Comparison of ENCODE assay signal across 9 cellular contexts in the genomic region with DNA sequence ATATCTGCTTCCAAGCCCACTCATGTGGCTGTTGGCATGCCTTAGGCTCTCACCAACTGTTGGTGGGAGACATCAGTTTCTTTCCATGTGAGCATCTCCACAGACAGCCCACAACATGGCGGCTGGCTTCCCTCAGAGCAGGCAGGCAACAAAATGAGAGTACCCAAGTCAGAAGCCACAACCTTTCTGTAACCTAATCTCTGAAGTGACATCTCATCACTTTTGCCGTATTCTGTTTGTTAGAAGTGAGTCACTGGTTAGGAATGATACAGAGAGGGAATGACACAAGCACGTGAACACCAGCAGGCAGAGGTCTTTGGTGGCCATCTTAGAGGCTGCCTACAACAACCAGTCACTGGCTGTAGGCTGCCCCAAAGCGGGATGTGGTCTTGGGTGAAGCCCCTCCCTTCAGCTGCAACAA.
A peak's percentile ranks its signal among the peaks of the same experiment; 100 is the strongest.
DNase-seq lines count a peak whose midpoint lies in the region; ATAC-seq and TF ChIP-seq lines count a peak whose summit lies in the region.
"Had no signal": no experiment of that assay in that cellular context is flagged by ENCODE, and none has a peak within 500 bp of the region (broad histone marks: within the 10 kb centered on the region; RNA-seq: fewer than 3 reads in every experiment).

No MANE protein-coding gene starts in this region.

- no peak overlapping the region for H2BK5ac ChIP-seq in IMR-90 (ENCODE audit: low read depth, low read length, poor library complexity, severe bottlenecking)
- no peak overlapping the region for H2BK5ac ChIP-seq in neuronal stem cell (ENCODE audit: low read length)

- no peak for TF ChIP-seq CTCF in IMR-90 (conservative IDR thresholded peaks at IDR 0.05; ENCODE audit: low read depth, low read length)
- no peak for TF ChIP-seq CTCF in nephron progenitor cell (IDR thresholded peaks at IDR 0.05)

- H3K4me3 ChIP-seq in IMR-90 (ENCODE audit: insufficient read depth, low read depth, low read length) (no peak overlapping the region), neuronal stem cell (ENCODE audit: low read length in 2 of 2) (no peak overlapping the region)
- H3K4me3 ChIP-seq: spleen had no signal

- peaks cover under 1% of the 10 kb centered on the region for H3K9me3 Mint-ChIP-seq in activated naive CD8-positive, alpha-beta T cell treated with anti-CD3 and anti-CD28 coated beads, Interleukin-2, amount 50 U/mL, for 24 hours
- H3K9me3 Mint-ChIP-seq in nephron progenitor cell: no peaks in the 10 kb centered on the region

- peak overlapping the region; percentile 85; the same call in 1 of the 2 replicates for H4K91ac ChIP-seq in IMR-90 (ENCODE audit: insufficient read depth, low read depth, low read length)
- H4K91ac ChIP-seq in neuronal stem cell (ENCODE audit: low read depth, low read length, poor library complexity): no peak overlapping the region

- intact Hi-C loops in IMR-90 (cut with micrococcal nuclease): no loop called here

- POLR2A ChIA-PET in IMR-90 (lab: Charles Lee; ENCODE audit: unreplicated experiment): no interaction called here

- no peak overlapping the region for H2BK20ac ChIP-seq in IMR-90 (ENCODE audit: low read depth, low read length)

- peak; percentile 77 for ATAC-seq in IMR-90 (ENCODE audit: low read depth)
- ATAC-seq in activated naive CD8-positive, alpha-beta T cell treated with anti-CD3 and anti-CD28 coated beads, Interleukin-2, amount 50 U/mL, for 24 hours: peak; percentile 97
- ATAC-seq in HG02884 (IDR thresholded peaks at IDR 0.05; ENCODE audit: unreplicated experiment): no peak
- no peak for ATAC-seq in HG02571 (IDR thresholded peaks at IDR 0.05; ENCODE audit: unreplicated experiment)

- H3K18ac ChIP-seq in IMR-90 (ENCODE audit: low read depth, low read length) (no peak overlapping the region), neuronal stem cell (ENCODE audit: low read length) (no peak overlapping the region)

- H3K4me1 ChIP-seq in IMR-90 (ENCODE audit: control insufficient read depth, insufficient read depth, low read length) (peaks cover 5% of the 10 kb centered on the region; the same call in 1 of the 2 replicates), neuronal stem cell (ENCODE audit: control insufficient read depth in 2 of 2, insufficient read depth in 1 of 2, low read depth in 1 of 2, low read length in 2 of 2) (peaks cover 0 to 2% of the 10 kb centered on the region in 2 donors)

- no peaks in the 10 kb centered on the region for H3K27me3 ChIP-seq in IMR-90 (ENCODE audit: control insufficient read depth, insufficient read depth, low read length)
- no peaks in the 10 kb centered on the region for H3K27me3 ChIP-seq in neuronal stem cell (ENCODE audit: control insufficient read depth in 3 of 3, insufficient read depth in 3 of 3, low read depth in 1 of 3, low read length in 3 of 3)
- H3K27me3 ChIP-seq: spleen had no signal

- H3K23ac ChIP-seq in IMR-90 (ENCODE audit: low read depth, low read length): no peak overlapping the region
- H3K23ac ChIP-seq in neuronal stem cell (ENCODE audit: low read depth, low read length, poor library complexity): no peak overlapping the region

- H3K4ac ChIP-seq in IMR-90 (ENCODE audit: low read depth, low read length): peak overlapping the region; percentile 36; the same call in 1 of the 2 replicates
- H3K4ac ChIP-seq in neuronal stem cell (ENCODE audit: low read length): no peak overlapping the region

- peak overlapping the region; percentile 59 for H2BK120ac ChIP-seq in IMR-90 (ENCODE audit: low read depth, low read length)
- no peak overlapping the region for H2BK120ac ChIP-seq in neuronal stem cell (ENCODE audit: low read depth, low read length)

- H2AFZ ChIP-seq in IMR-90 (replicated peaks; ENCODE audit: low read length, poor library complexity) (peak overlapping the region; percentile 87), neuronal stem cell (ENCODE audit: low read length) (no peak overlapping the region)

- DNase-seq in Caki2 (ENCODE audit: low read depth) (peak; percentile 41), IMR-90 (peak; percentile 74), neuronal stem cell (ENCODE audit: low spot score) (no peak), nephron progenitor cell (no peak), NCI-H1930 (lab: John Stamatoyannopoulos, UW) (no peak)
- DNase-seq in activated naive CD8-positive, alpha-beta T cell treated with anti-CD3 and anti-CD28 coated beads, Interleukin-2, amount 50 U/mL, for 24 hours: peak; percentile 50
- DNase-seq: spleen had no signal

- CTCF ChIA-PET in IMR-90 (lab: Yijun Ruan, JAX): no interaction called here

- no peak overlapping the region for H2AK9ac ChIP-seq in IMR-90 (replicated peaks; ENCODE audit: low read depth, low read length, poor library complexity)

- H3K4me1 Mint-ChIP-seq in activated naive CD8-positive, alpha-beta T cell treated with anti-CD3 and anti-CD28 coated beads, Interleukin-2, amount 50 U/mL, for 24 hours: peaks cover 28% of the 10 kb centered on the region
- H3K4me1 Mint-ChIP-seq in nephron progenitor cell: no peaks in the 10 kb centered on the region

- peak overlapping the region; percentile 79 for H3K27ac Mint-ChIP-seq in activated naive CD8-positive, alpha-beta T cell treated with anti-CD3 and anti-CD28 coated beads, Interleukin-2, amount 50 U/mL, for 24 hours
- H3K27ac Mint-ChIP-seq in nephron progenitor cell: no peak overlapping the region

- H4K8ac ChIP-seq in IMR-90 (ENCODE audit: low read depth in 2 of 2, low read length in 2 of 2) (peak overlapping the region in 1 of 2 experiments; percentile 59; a peak in 2 of 4 replicates), neuronal stem cell (ENCODE audit: low read depth, low read length) (no peak overlapping the region)

- no peak overlapping the region for H3K56ac ChIP-seq in IMR-90 (ENCODE audit: extremely low read depth, insufficient read depth, low read length)

- no CpG with 5 or more reads among the region's 4 CpGs for WGBS in IMR-90 (ENCODE audit: extremely low coverage in 2 of 2, insufficient read length in 1 of 2), 2 experiments
- WGBS in neuronal stem cell (ENCODE audit: extremely low coverage in 2 of 2, insufficient read length in 2 of 2, insufficient replicate concordance in 1 of 2), 2 donors: no CpG with 5 or more reads among the region's 4 CpGs

- H3K4me2 ChIP-seq in IMR-90 (ENCODE audit: low read depth, low read length) (no peak overlapping the region), neuronal stem cell (ENCODE audit: insufficient read depth, low read length, poor library complexity, severe bottlenecking) (no peak overlapping the region)

- H2BK15ac ChIP-seq in IMR-90 (ENCODE audit: low read depth, low read length) (no peak overlapping the region), neuronal stem cell (ENCODE audit: low read length) (no peak overlapping the region)

- H2AK5ac ChIP-seq in IMR-90 (ENCODE audit: low read depth, low read length) (no peak overlapping the region), neuronal stem cell (ENCODE audit: low read depth, low read length) (no peak overlapping the region)

- H4K5ac ChIP-seq in IMR-90 (ENCODE audit: low read depth, low read length): no peak overlapping the region

- no peak for TF ChIP-seq POLR2A in IMR-90 (IDR thresholded peaks at IDR 0.05; ENCODE audit: low read depth, low read length)

- peaks cover 54% of the 10 kb centered on the region for H3K36me3 Mint-ChIP-seq in activated naive CD8-positive, alpha-beta T cell treated with anti-CD3 and anti-CD28 coated beads, Interleukin-2, amount 50 U/mL, for 24 hours (ENCODE audit: low read depth)
- peaks cover 32% of the 10 kb centered on the region for H3K36me3 Mint-ChIP-seq in nephron progenitor cell (ENCODE audit: low read depth)

- H3K36me3 ChIP-seq in IMR-90 (ENCODE audit: control insufficient read depth, insufficient read depth, low read length): peaks cover 8% of the 10 kb centered on the region
- peaks cover 2 to 34% of the 10 kb centered on the region in 2 donors for H3K36me3 ChIP-seq in neuronal stem cell (replicated peaks in 1 of 2; ENCODE audit: control insufficient read depth in 2 of 2, insufficient read depth in 2 of 2, low read length in 2 of 2)

- peaks cover 3% of the 10 kb centered on the region; the same call in 1 of the 2 replicates for H3K9me1 ChIP-seq in IMR-90 (ENCODE audit: insufficient read depth, low read length)

- no peak for TF ChIP-seq RAD21 in IMR-90 (IDR thresholded peaks at IDR 0.05; ENCODE audit: low read length)

- H3K14ac ChIP-seq in IMR-90 (replicated peaks; ENCODE audit: low read depth, low read length) (peak overlapping the region; percentile 74; the same call in 1 of the 2 replicates), neuronal stem cell (ENCODE audit: low read length) (no peak overlapping the region)

- no peak overlapping the region for H3K4me3 Mint-ChIP-seq in activated naive CD8-positive, alpha-beta T cell treated with anti-CD3 and anti-CD28 coated beads, Interleukin-2, amount 50 U/mL, for 24 hours
- H3K4me3 Mint-ChIP-seq in nephron progenitor cell: no peak overlapping the region

- no peak overlapping the region for H2BK12ac ChIP-seq in neuronal stem cell (ENCODE audit: low read length)

- no peak overlapping the region for H3K9ac ChIP-seq in IMR-90 (ENCODE audit: low read depth, low read length)
- H3K9ac ChIP-seq in neuronal stem cell (ENCODE audit: low read depth, low read length, poor library complexity): peak overlapping the region; percentile 27

- H3K9me3 ChIP-seq in IMR-90 (ENCODE audit: control insufficient read depth, insufficient read depth, low read length) (no peaks in the 10 kb centered on the region), neuronal stem cell (replicated peaks in 1 of 2; ENCODE audit: control insufficient read depth in 2 of 2, insufficient read depth in 1 of 2, low read depth in 1 of 2, low read length in 2 of 2) (no peaks in the 10 kb centered on the region)
- H3K9me3 ChIP-seq: spleen had no signal

- no peaks in the 10 kb centered on the region for H4K20me1 ChIP-seq in IMR-90 (ENCODE audit: insufficient read depth, low read length)

- in situ Hi-C loops in Caki2 (cut with HindIII; ENCODE audit: low pct_unique_long_range_greater_than_20kb, low sequenced_read_pairs) (no loop called here), IMR-90 (cut with MboI; ENCODE audit: low sequenced_read_pairs) (no loop called here)

- no peak overlapping the region for H3K27ac ChIP-seq in IMR-90 (ENCODE audit: insufficient read depth, low read length)
- H3K27ac ChIP-seq in neuronal stem cell (replicated peaks; ENCODE audit: low read length): no peak overlapping the region
- H3K27ac ChIP-seq: spleen had no signal

- no peaks in the 10 kb centered on the region for H3K27me3 Mint-ChIP-seq in activated naive CD8-positive, alpha-beta T cell treated with anti-CD3 and anti-CD28 coated beads, Interleukin-2, amount 50 U/mL, for 24 hours
- no peaks in the 10 kb centered on the region for H3K27me3 Mint-ChIP-seq in nephron progenitor cell (ENCODE audit: low read depth, poor library complexity)

- no TSS peak for BruUV-seq in IMR-90 (replicated peaks; lab: Mats Ljungman, UMichigan)

- dilution Hi-C loops in IMR-90 (cut with HindIII; ENCODE audit: low sequenced_read_pairs, unreplicated experiment): no loop called here

- H3K79me1 ChIP-seq in IMR-90 (ENCODE audit: low read depth in 1 of 2, low read length in 2 of 2) (no peaks in the 10 kb centered on the region), neuronal stem cell (ENCODE audit: low read depth, low read length) (no peaks in the 10 kb centered on the region)

TF ChIP-seq in IMR-90, 13 proteins besides CTCF, POLR2A, EP300 and RAD21:
- TF ChIP-seq BHLHE40 (IDR thresholded peaks at IDR 0.05; ENCODE audit: low read depth, low read length): peak; percentile 49; the same call in 1 of the 2 replicates
- no peak for TF ChIP-seq SMC3 (IDR thresholded peaks at IDR 0.05; ENCODE audit: low read depth, low read length)

Comparison
In these comparisons a context has a peak if more than half of its experiments do, and no peak if none do; other contexts are left out.
1. DNase-seq: peak in Caki2 (single experiment), IMR-90 (single experiment) and activated naive CD8-positive, alpha-beta T cell treated with anti-CD3 and anti-CD28 coated beads, Interleukin-2, amount 50 U/mL, for 24 hours (single experiment); none in neuronal stem cell (single experiment), nephron progenitor cell (single experiment) and NCI-H1930 (0 of 2).
2. ATAC-seq: peak in IMR-90 (single experiment) and activated naive CD8-positive, alpha-beta T cell treated with anti-CD3 and anti-CD28 coated beads, Interleukin-2, amount 50 U/mL, for 24 hours (single experiment); none in HG02884 (single experiment) and HG02571 (single experiment).